Comparison of ENCODE assay signal across 28 cellular contexts in the genomic region with DNA sequence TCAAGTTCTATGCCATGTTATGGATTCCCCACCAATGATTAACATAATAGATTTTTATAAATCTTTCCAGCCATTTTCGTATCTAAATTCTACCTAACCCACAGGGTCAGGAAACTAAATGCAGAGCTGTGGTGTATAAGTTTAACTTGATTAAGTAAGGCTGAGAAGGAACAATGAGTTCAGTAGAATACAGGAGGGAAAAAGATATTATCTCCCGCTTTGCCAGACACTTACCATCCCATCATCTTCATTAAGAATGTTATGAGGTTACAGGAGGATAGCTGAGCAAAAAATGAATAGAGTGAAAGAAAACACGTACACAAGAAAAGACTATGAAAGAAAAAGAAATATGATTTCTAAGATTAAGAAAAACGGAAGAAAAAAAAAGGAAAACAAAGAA.
"Had no signal": no experiment of that assay in that cellular context is flagged by ENCODE, and none has a peak within 500 bp of the region (broad histone marks: within the 10 kb centered on the region; RNA-seq: fewer than 3 reads in every experiment).

No MANE protein-coding gene starts in this region.

- ATAC-seq: activated CD4-positive, alpha-beta T cell treated with anti-CD3 and anti-CD28 coated beads for 36 hours; activated CD8-positive, alpha-beta memory T cell treated with anti-CD3 and anti-CD28 coated beads, Interleukin-2, amount 10 ng/mL, durations not matched to agents 7 days and 5 days; activated CD8-positive, alpha-beta T cell treated with anti-CD3 and anti-CD28 coated beads, Interleukin-2, amount 10 ng/mL, durations not matched to agents 7 days and 5 days; gastroesophageal sphincter had no signal

- H3K9me3 Mint-ChIP-seq: activated CD4-positive, alpha-beta memory T cell treated with anti-CD3 and anti-CD28 coated beads for 36 hours; activated CD4-positive, alpha-beta T cell treated with anti-CD3 and anti-CD28 coated beads, Interleukin-2, amount 10 ng/mL, durations not matched to agents 24 days and 14 days; activated naive CD4-positive, alpha-beta T cell treated with anti-CD3 and anti-CD28 coated beads, Interleukin-2, amount 10 ng/mL, durations not matched to agents 7 days and 5 days; activated naive CD8-positive, alpha-beta T cell treated with anti-CD3 and anti-CD28 coated beads for 36 hours; activated T-helper 1 cell treated with anti-CD3 and anti-CD28 coated beads, Interleukin-12 subunit alpha, Interleukin-12 subunit beta, Interleukin-2, Interleukin-4 antibody, amounts not matched to agents 30 ng/mL and 10 ng/mL and 1 ng/mL, durations not matched to agents 14 hours and 24 hours and 36 hours; activated T-helper 2 cell treated with anti-CD3 and anti-CD28 coated beads, Interferon-gamma antibody, Interleukin-2, Interleukin-4, amounts not matched to agents 10 μg/mL and 5 μg/mL and 100 μg/mL, durations not matched to agents 14 hours and 24 hours and 36 hours; brain had no signal

- H3K27me3 Mint-ChIP-seq: activated CD4-positive, alpha-beta memory T cell treated with anti-CD3 and anti-CD28 coated beads for 36 hours; activated CD4-positive, alpha-beta T cell treated with anti-CD3 and anti-CD28 coated beads for 36 hours; activated CD4-positive, alpha-beta T cell treated with anti-CD3 and anti-CD28 coated beads, Interleukin-2, amount 10 ng/mL, durations not matched to agents 24 days and 14 days; activated CD8-positive, alpha-beta memory T cell treated with anti-CD3 and anti-CD28 coated beads, Interleukin-2, amount 10 ng/mL, durations not matched to agents 7 days and 5 days; activated naive CD4-positive, alpha-beta T cell treated with anti-CD3 and anti-CD28 coated beads, Interleukin-2, amount 10 ng/mL, durations not matched to agents 7 days and 5 days; activated naive CD8-positive, alpha-beta T cell treated with anti-CD3 and anti-CD28 coated beads for 36 hours; brain had no signal

- H3K4me3 Mint-ChIP-seq: activated CD4-positive, alpha-beta memory T cell treated with anti-CD3 and anti-CD28 coated beads for 36 hours; activated CD4-positive, alpha-beta T cell treated with anti-CD3 and anti-CD28 coated beads for 36 hours; activated CD4-positive, alpha-beta T cell treated with anti-CD3 and anti-CD28 coated beads, Interleukin-2, amount 10 ng/mL, durations not matched to agents 24 days and 14 days; activated CD8-positive, alpha-beta memory T cell treated with anti-CD3 and anti-CD28 coated beads, Interleukin-2, amount 10 ng/mL, durations not matched to agents 7 days and 5 days; activated CD8-positive, alpha-beta T cell treated with anti-CD3 and anti-CD28 coated beads, Interleukin-2, amount 10 ng/mL, durations not matched to agents 7 days and 5 days; activated naive CD4-positive, alpha-beta T cell treated with anti-CD3 and anti-CD28 coated beads, Interleukin-2, amount 10 ng/mL, durations not matched to agents 7 days and 5 days; activated naive CD8-positive, alpha-beta T cell treated with anti-CD3 and anti-CD28 coated beads for 36 hours; activated T-helper 1 cell treated with anti-CD3 and anti-CD28 coated beads, Interleukin-12 subunit alpha, Interleukin-12 subunit beta, Interleukin-2, Interleukin-4 antibody, amounts not matched to agents 30 ng/mL and 10 ng/mL and 1 ng/mL, durations not matched to agents 14 hours and 24 hours and 36 hours; brain had no signal

- DNase-seq: activated CD4-positive, alpha-beta memory T cell treated with anti-CD3 and anti-CD28 coated beads for 36 hours; activated CD4-positive, alpha-beta T cell treated with anti-CD3 and anti-CD28 coated beads for 36 hours; activated CD4-positive, alpha-beta T cell treated with anti-CD3 and anti-CD28 coated beads, Interleukin-2, amount 10 ng/mL, durations not matched to agents 24 days and 14 days; activated CD4-positive, CD25-positive, alpha-beta regulatory T cell; activated CD4-positive, CD25-positive, alpha-beta regulatory T cell treated with anti-CD3 and anti-CD28 coated beads, Interleukin-2, amount 50 U/mL, for 72 hours; activated CD8-positive, alpha-beta memory T cell treated with anti-CD3 and anti-CD28 coated beads, Interleukin-2, amount 10 ng/mL, durations not matched to agents 7 days and 5 days; activated CD8-positive, alpha-beta memory T cell treated with anti-CD3 and anti-CD28 coated beads, Interleukin-2, amount 50 U/mL, for 4 hours; activated CD8-positive, alpha-beta T cell treated with anti-CD3 and anti-CD28 coated beads, Interleukin-2, amount 10 ng/mL, durations not matched to agents 7 days and 5 days; activated effector memory CD4-positive, alpha-beta T cell treated with anti-CD3 and anti-CD28 coated beads, Interleukin-2, amount 50 U/mL, for 16 hours; activated naive CD4-positive, alpha-beta T cell treated with anti-CD3 and anti-CD28 coated beads, Interleukin-2, amount 10 ng/mL, durations not matched to agents 7 days and 5 days; activated naive CD8-positive, alpha-beta T cell treated with anti-CD3 and anti-CD28 coated beads for 36 hours; activated T-cell treated with anti-CD3 and anti-CD28 coated beads, Interleukin-2, amount 50 U/mL, for 1 hour; activated T-cell treated with anti-CD3 and anti-CD28 coated beads, Interleukin-2, amount 50 U/mL, for 48 hours; central memory CD4-positive, alpha-beta T cell; cerebellar nuclear complex; colonic mucosa; effector CD8-positive, alpha-beta T cell; esophagus squamous epithelium; foreskin melanocyte; T-helper 2 cell had no signal

- H3K4me1 ChIP-seq: ascending aorta, breast epithelium, colonic mucosa, esophagus squamous epithelium, gastroesophageal sphincter had no signal

- H3K9me3 ChIP-seq: ascending aorta, breast epithelium, colonic mucosa, esophagus squamous epithelium, gastroesophageal sphincter had no signal

- H3K36me3 ChIP-seq: breast epithelium, colonic mucosa had no signal

- H3K4me3 ChIP-seq: ascending aorta, breast epithelium, cardiac muscle cell, colonic mucosa, esophagus squamous epithelium, gastroesophageal sphincter had no signal

- H3K4me1 Mint-ChIP-seq: brain had no signal

- H3K27ac Mint-ChIP-seq: activated CD4-positive, alpha-beta memory T cell treated with anti-CD3 and anti-CD28 coated beads for 36 hours; activated CD4-positive, alpha-beta T cell treated with anti-CD3 and anti-CD28 coated beads for 36 hours; activated CD4-positive, alpha-beta T cell treated with anti-CD3 and anti-CD28 coated beads, Interleukin-2, amount 10 ng/mL, durations not matched to agents 24 days and 14 days; activated CD8-positive, alpha-beta memory T cell treated with anti-CD3 and anti-CD28 coated beads, Interleukin-2, amount 10 ng/mL, durations not matched to agents 7 days and 5 days; activated CD8-positive, alpha-beta T cell treated with anti-CD3 and anti-CD28 coated beads, Interleukin-2, amount 10 ng/mL, durations not matched to agents 7 days and 5 days; activated naive CD4-positive, alpha-beta T cell treated with anti-CD3 and anti-CD28 coated beads, Interleukin-2, amount 10 ng/mL, durations not matched to agents 7 days and 5 days; activated naive CD8-positive, alpha-beta T cell treated with anti-CD3 and anti-CD28 coated beads for 36 hours; activated T-helper 1 cell treated with anti-CD3 and anti-CD28 coated beads, Interleukin-12 subunit alpha, Interleukin-12 subunit beta, Interleukin-2, Interleukin-4 antibody, amounts not matched to agents 30 ng/mL and 10 ng/mL and 1 ng/mL, durations not matched to agents 14 hours and 24 hours and 36 hours; activated T-helper 2 cell treated with anti-CD3 and anti-CD28 coated beads, Interferon-gamma antibody, Interleukin-2, Interleukin-4, amounts not matched to agents 10 μg/mL and 5 μg/mL and 100 μg/mL, durations not matched to agents 14 hours and 24 hours and 36 hours had no signal

- H3K27ac ChIP-seq: ascending aorta, breast epithelium, cardiac muscle cell, colonic mucosa, epithelial cell of prostate, esophagus squamous epithelium, gastroesophageal sphincter had no signal

- H3K27me3 ChIP-seq: ascending aorta, breast epithelium, cardiac muscle cell, colonic mucosa, esophagus squamous epithelium, gastroesophageal sphincter had no signal
